In genomic region chr11:63622318-63622717, GRCh38 we compare ENCODE assay signal across 1 cellular context.
TF ChIP-seq lines count a peak whose summit lies in the region.

No MANE protein-coding gene starts in this region.

TF ChIP-seq in WTC11, 78 proteins besides CTCF, POLR2A, EP300 and RAD21 (continued from another document):
- no peak for TF ChIP-seq ZNF532 (CRISPR knock-in tag; IDR thresholded peaks at IDR 0.05; ENCODE audit: borderline replicate concordance)
- no peak for TF ChIP-seq KAT7 (CRISPR knock-in tag; IDR thresholded peaks at IDR 0.05; ENCODE audit: borderline replicate concordance)
- no peak for TF ChIP-seq ZNF425 (CRISPR knock-in tag; conservative IDR thresholded peaks at IDR 0.05)
- TF ChIP-seq SOX15 (CRISPR knock-in tag; IDR thresholded peaks at IDR 0.05), result no peak
- TF ChIP-seq FOXJ3 (CRISPR knock-in tag; IDR thresholded peaks at IDR 0.05; ENCODE audit: borderline replicate concordance), result no peak
